25 cellular contexts compared by ENCODE assay signal in the genomic region with DNA sequence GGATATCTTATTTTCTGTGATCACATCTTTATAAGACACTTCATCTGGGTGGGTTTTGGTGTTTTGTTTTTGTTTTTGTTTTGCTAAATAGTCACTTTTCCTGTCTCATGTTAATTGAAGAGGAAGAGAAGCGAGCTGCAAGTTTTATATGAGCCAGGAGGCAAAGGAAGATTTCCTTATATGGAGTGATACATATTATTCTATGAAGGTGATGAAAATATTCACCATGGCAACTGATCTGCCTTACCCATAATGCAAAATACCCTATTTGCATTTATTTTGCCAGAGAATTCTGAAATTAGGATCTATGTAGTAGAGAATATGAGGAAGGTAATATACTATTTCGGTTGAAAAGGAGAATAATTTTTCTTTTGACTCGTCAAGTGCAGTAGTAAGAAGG. TPM values are rescaled to one million over a fixed set of nuclear protein-coding genes. Genes with fewer than 3 reads are reported as not detected.
DNase-seq lines count a peak whose midpoint lies in the region; ATAC-seq, FAIRE-seq and TF ChIP-seq lines count a peak whose summit lies in the region.
"Had no signal": no experiment of that assay in that cellular context is flagged by ENCODE, and none has a peak within 500 bp of the region (broad histone marks: within the 10 kb centered on the region; RNA-seq: fewer than 3 reads in every experiment).

No MANE protein-coding gene starts in this region.

- H3K36me3 ChIP-seq in brain microvascular endothelial cell (replicated peaks) (no peaks in the 10 kb centered on the region), iPS-18a (ENCODE audit: control insufficient read depth, low read depth, low read length) (no peaks in the 10 kb centered on the region)
- H3K36me3 ChIP-seq: SJSA1, tibial artery had no signal

- peaks cover 30% of the 10 kb centered on the region for H3K4me1 ChIP-seq in iPS-18a (ENCODE audit: control insufficient read depth, low read depth, low read length)
- H3K4me1 ChIP-seq: tibial artery had no signal

- peaks cover 6% of the 10 kb centered on the region for H3K9me3 Mint-ChIP-seq in type B pancreatic cell
- H3K9me3 Mint-ChIP-seq: activated naive CD8-positive, alpha-beta T cell treated with anti-CD3 and anti-CD28 coated beads, Interleukin-2, amount 50 U/mL, for 24 hours; CD4-positive, CD25-positive, alpha-beta regulatory T cell; dendritic cell treated with granulocyte-macrophage colony-stimulating factor and Interleukin-4, amounts not matched to agents 40 ng/mL and 50 ng/mL, for 4 days; naive thymus-derived CD8-positive, alpha-beta T cell had no signal

- FAIRE-seq in HTR-8/SVneo (lab: Jason Lieb, UNC): no peak
- FAIRE-seq: bronchial epithelial cell, GM19239, RCC 7860, TTC549 had no signal

- H3K9me3 ChIP-seq in iPS-18a (ENCODE audit: control insufficient read depth, low read depth, low read length): no peaks in the 10 kb centered on the region
- H3K9me3 ChIP-seq: SJSA1, tibial artery had no signal

- peaks cover 29% of the 10 kb centered on the region for H3K4me1 Mint-ChIP-seq in type B pancreatic cell (ENCODE audit: unreplicated experiment)
- H3K4me1 Mint-ChIP-seq: activated naive CD8-positive, alpha-beta T cell treated with anti-CD3 and anti-CD28 coated beads, Interleukin-2, amount 50 U/mL, for 24 hours; CD4-positive, CD25-positive, alpha-beta regulatory T cell; naive thymus-derived CD8-positive, alpha-beta T cell had no signal

- H3K27me3 Mint-ChIP-seq in type B pancreatic cell: no peaks in the 10 kb centered on the region
- H3K27me3 Mint-ChIP-seq: CD4-positive, CD25-positive, alpha-beta regulatory T cell had no signal

- H3K4me3 ChIP-seq in brain microvascular endothelial cell (ENCODE audit: low read depth, low read length) (no peak overlapping the region), iPS-18a (ENCODE audit: low read length) (peak overlapping the region; percentile 28)
- H3K4me3 ChIP-seq: SJSA1, tibial artery had no signal

- peak overlapping the region; percentile 20 for H3K9ac ChIP-seq in iPS-18a (ENCODE audit: low read length)

- in situ Hi-C loops in brain microvascular endothelial cell (cut with HindIII; ENCODE audit: low pct_ligation_motif_present, low sequenced_read_pairs): no loop called here

- H3K27ac ChIP-seq in brain microvascular endothelial cell: peak overlapping the region; percentile 84
- peak overlapping the region; percentile 69 for H3K27ac ChIP-seq in iPS-18a (ENCODE audit: low read length)
- H3K27ac ChIP-seq: tibial artery had no signal

- ATAC-seq in HG03097 (IDR thresholded peaks at IDR 0.05; ENCODE audit: low FRiP score, unreplicated experiment): no peak
- ATAC-seq: activated naive CD8-positive, alpha-beta T cell treated with anti-CD3 and anti-CD28 coated beads, Interleukin-2, amount 50 U/mL, for 24 hours; naive thymus-derived CD8-positive, alpha-beta T cell; stimulated activated naive CD8-positive, alpha-beta T cell treated with anti-CD3 and anti-CD28 coated beads, Interleukin-15, Interleukin-2, amounts not matched to agents 100 U/mL and 50 U/mL, for 24 hours had no signal

- H3K4me3 Mint-ChIP-seq in type B pancreatic cell: peak overlapping the region; percentile 6
- H3K4me3 Mint-ChIP-seq: activated naive CD8-positive, alpha-beta T cell treated with anti-CD3 and anti-CD28 coated beads, Interleukin-2, amount 50 U/mL, for 24 hours; CD4-positive, CD25-positive, alpha-beta regulatory T cell; dendritic cell treated with granulocyte-macrophage colony-stimulating factor and Interleukin-4, amounts not matched to agents 40 ng/mL and 50 ng/mL, for 4 days; naive thymus-derived CD8-positive, alpha-beta T cell had no signal

- H3K36me3 Mint-ChIP-seq in type B pancreatic cell: peaks cover 21% of the 10 kb centered on the region
- H3K36me3 Mint-ChIP-seq: CD4-positive, CD25-positive, alpha-beta regulatory T cell had no signal

- peak overlapping the region; percentile 82 for H3K27ac Mint-ChIP-seq in type B pancreatic cell
- H3K27ac Mint-ChIP-seq: activated naive CD8-positive, alpha-beta T cell treated with anti-CD3 and anti-CD28 coated beads, Interleukin-2, amount 50 U/mL, for 24 hours; CD4-positive, CD25-positive, alpha-beta regulatory T cell; dendritic cell treated with granulocyte-macrophage colony-stimulating factor and Interleukin-4, amounts not matched to agents 40 ng/mL and 50 ng/mL, for 4 days; naive thymus-derived CD8-positive, alpha-beta T cell had no signal

- no peak for TF ChIP-seq CTCF in brain microvascular endothelial cell (IDR thresholded peaks at IDR 0.05; ENCODE audit: low read depth, low read length, missing control alignments)
- TF ChIP-seq CTCF in type B pancreatic cell (conservative IDR thresholded peaks at IDR 0.05): no peak

- DNase-seq in NCI-H526 (lab: John Stamatoyannopoulos, UW): peak; percentile 41 to 63
- no peak for DNase-seq in brain microvascular endothelial cell
- no peak for DNase-seq in type B pancreatic cell (ENCODE audit: extremely low spot score, unreplicated experiment)
- DNase-seq in HTR-8/SVneo (ENCODE audit: insufficient read length, low spot score): no peak
- no peak for DNase-seq in retina
- DNase-seq: activated effector memory CD4-positive, alpha-beta T cell treated with anti-CD3 and anti-CD28 coated beads, Interleukin-2, amount 50 U/mL, for 16 hours; activated naive CD8-positive, alpha-beta T cell treated with anti-CD3 and anti-CD28 coated beads, Interleukin-2, amount 50 U/mL, for 24 hours; CD4-positive, CD25-positive, alpha-beta regulatory T cell; head of caudate nucleus; naive thymus-derived CD8-positive, alpha-beta T cell; NCI-H146; NCI-H524; right cardiac atrium; stimulated activated CD4-positive, alpha-beta T cell treated with anti-CD3 and anti-CD28 coated beads, Interleukin-4, amount 100 ng/mL, for 4 hours; stimulated activated naive CD8-positive, alpha-beta T cell treated with anti-CD3 and anti-CD28 coated beads, Interleukin-15, Interleukin-2, amounts not matched to agents 100 U/mL and 50 U/mL, for 24 hours; T-helper 1 cell; tibial artery had no signal

- no peaks in the 10 kb centered on the region for H3K27me3 ChIP-seq in brain microvascular endothelial cell (replicated peaks)
- H3K27me3 ChIP-seq in iPS-18a (ENCODE audit: control insufficient read depth, insufficient read depth, low read length): no peaks in the 10 kb centered on the region
- H3K27me3 ChIP-seq: SJSA1, tibial artery had no signal

RNA-seq across cellular contexts. Expression of a gene that starts 13.9 kb away (rescaled TPM):
- 47.3 and 52.1 TPM in 2 replicates for total RNA-seq in type B pancreatic cell (ENCODE audit: low replicate concordance)

Comparison
In these comparisons a context has a peak if more than half of its experiments do, and no peak if none do; other contexts are left out.
1. DNase-seq: peak in NCI-H526 (2 of 2); none in brain microvascular endothelial cell (single experiment), type B pancreatic cell (single experiment), HTR-8/SVneo (single experiment) and retina (single experiment).